1 cellular context compared by ENCODE assay signal in the genomic region with DNA sequence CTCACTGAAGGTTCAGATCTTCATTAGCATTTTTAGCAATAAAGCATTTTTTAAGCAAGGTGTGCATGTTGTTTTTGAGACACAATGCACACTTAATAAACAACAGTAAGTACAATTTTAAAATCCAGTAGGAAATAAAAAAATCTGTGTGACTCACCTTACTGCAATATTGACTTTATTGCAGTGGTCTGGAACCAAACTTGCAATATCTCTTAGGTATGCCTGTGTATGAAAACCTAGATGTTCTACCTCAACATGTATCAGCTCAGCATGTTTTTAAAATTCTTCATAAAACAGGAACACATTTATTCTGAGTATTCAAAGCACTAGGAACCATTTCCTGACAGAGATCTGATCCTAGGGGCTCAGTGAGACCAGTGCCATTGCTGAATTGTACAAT.
TF ChIP-seq lines count a peak whose summit lies in the region.

No MANE protein-coding gene starts in this region.

TF ChIP-seq in IMR-90, 13 proteins besides CTCF, POLR2A, EP300 and RAD21:
- TF ChIP-seq RFX5 (IDR thresholded peaks at IDR 0.05; ENCODE audit: low read depth, low read length) (no peak), SMC3 (IDR thresholded peaks at IDR 0.05; ENCODE audit: low read depth, low read length) (no peak), MAFK (IDR thresholded peaks at IDR 0.05; ENCODE audit: low read depth, low read length) (no peak), FOS (IDR thresholded peaks at IDR 0.05; ENCODE audit: low read depth, low read length) (no peak)
TF ChIP-seq in IMR-90: peak in this region for 0.
